1 cellular context compared by ENCODE assay signal in genomic region chr6:31690231-31691077, GRCh38.
TF ChIP-seq lines count a peak whose summit lies in the region.

No MANE protein-coding gene starts in this region.

TF ChIP-seq in K562, 482 proteins besides CTCF, POLR2A, EP300 and RAD21 (continued from another document and continues in another):
- no peak for TF ChIP-seq ZNF280A (IDR thresholded peaks at IDR 0.05; ENCODE audit: low read depth, partially characterized antibody)
- no peak for TF ChIP-seq ZNF75A (CRISPR knock-in tag; IDR thresholded peaks at IDR 0.05)
- no peak for TF ChIP-seq ZNF347 (CRISPR knock-in tag; IDR thresholded peaks at IDR 0.05; ENCODE audit: low read depth)
- no peak; the same call in 1 of the 2 replicates for TF ChIP-seq ZBTB49 (CRISPR knock-in tag; IDR thresholded peaks at IDR 0.05; ENCODE audit: borderline replicate concordance)
- no peak for TF ChIP-seq RBM14 (IDR thresholded peaks at IDR 0.05; ENCODE audit: borderline replicate concordance, insufficient read depth, low read depth, low read length)
- TF ChIP-seq ZNF277 (CRISPR knock-in tag; IDR thresholded peaks at IDR 0.05; ENCODE audit: borderline replicate concordance), result no peak
- peak; percentile 91 for TF ChIP-seq TAL1 (IDR thresholded peaks at IDR 0.05)
- peak; percentile 97 for TF ChIP-seq CTBP1 (IDR thresholded peaks at IDR 0.05; ENCODE audit: borderline replicate concordance)
- TF ChIP-seq GABPB2 (CRISPR knock-in tag; conservative IDR thresholded peaks at IDR 0.05), result peak; percentile 72; the same call in 1 of the 2 replicates
- no peak for TF ChIP-seq ZNF785 (CRISPR knock-in tag; IDR thresholded peaks at IDR 0.05)
- TF ChIP-seq SAFB (IDR thresholded peaks at IDR 0.05; ENCODE audit: borderline replicate concordance, low read depth, low read length), result no peak
- peak; percentile 38; the same call in 1 of the 2 replicates for TF ChIP-seq ZFX (CRISPR knock-in tag; IDR thresholded peaks at IDR 0.05)
- TF ChIP-seq ZNF444 (CRISPR knock-in tag; IDR thresholded peaks at IDR 0.05), result no peak
- peak; percentile 19 to 79 for TF ChIP-seq AFF1 (IDR thresholded peaks at IDR 0.05; ENCODE audit: low read depth in 1 of 2, partially characterized antibody in 2 of 2)
- TF ChIP-seq MECOM (CRISPR knock-in tag; IDR thresholded peaks at IDR 0.05), result peak; percentile 58; the same call in 1 of the 2 replicates
- no peak; a peak in 2 of 4 replicates for TF ChIP-seq SIN3A (IDR thresholded peaks at IDR 0.05; ENCODE audit: borderline replicate concordance in 2 of 2, control insufficient read depth in 1 of 2, low read depth in 2 of 2, low read length in 2 of 2)
- TF ChIP-seq ZBTB12 (CRISPR knock-in tag; IDR thresholded peaks at IDR 0.05), result peak; percentile 16; the same call in 1 of the 2 replicates
- TF ChIP-seq SNIP1 (IDR thresholded peaks at IDR 0.05; ENCODE audit: low read depth), result no peak
- 0 out of 2 replicates have a peak, but pooled peaks have one; percentile 2 for TF ChIP-seq ESRRB (CRISPR knock-in tag; IDR thresholded peaks at IDR 0.05; ENCODE audit: borderline replicate concordance)
- peak; percentile 3 for TF ChIP-seq MEIS2 (IDR thresholded peaks at IDR 0.05; ENCODE audit: partially characterized antibody)
- no peak for TF ChIP-seq HMGXB4 (CRISPR knock-in tag; IDR thresholded peaks at IDR 0.05)
- TF ChIP-seq POLR2AphosphoS5 (IDR thresholded peaks at IDR 0.05; ENCODE audit: control insufficient read depth, insufficient read depth, low read depth, low read length), result peak; percentile 79; the same call in 1 of the 2 replicates
- no peak; the same call in 1 of the 2 replicates for TF ChIP-seq ZC3H8 (IDR thresholded peaks at IDR 0.05)
- peak; percentile 73 for TF ChIP-seq NBN (IDR thresholded peaks at IDR 0.05; ENCODE audit: low read depth)
- no peak; the same call in 1 of the 2 replicates for TF ChIP-seq E2F5 (CRISPR knock-in tag; IDR thresholded peaks at IDR 0.05)
- no peak for TF ChIP-seq TFAM (CRISPR knock-in tag; conservative IDR thresholded peaks at IDR 0.05)
- no peak for TF ChIP-seq ZNF57 (CRISPR knock-in tag; IDR thresholded peaks at IDR 0.05)
- peak; percentile 28 for TF ChIP-seq NKRF (IDR thresholded peaks at IDR 0.05; ENCODE audit: borderline replicate concordance)
- no peak for TF ChIP-seq IRF1 (CRISPR knock-in tag; IDR thresholded peaks at IDR 0.05; ENCODE audit: borderline replicate concordance)
- no peak for TF ChIP-seq ILF3 (IDR thresholded peaks at IDR 0.05; ENCODE audit: borderline replicate concordance)
- no peak for TF ChIP-seq MTF1 (CRISPR knock-in tag; IDR thresholded peaks at IDR 0.05; ENCODE audit: borderline replicate concordance)
- TF ChIP-seq NFIC (IDR thresholded peaks at IDR 0.05), result peak; percentile 70
- peak; percentile 79 to 94; a peak in 2 of 4 replicates for TF ChIP-seq HDAC1 (IDR thresholded peaks at IDR 0.05)
- TF ChIP-seq TSHZ1 (CRISPR knock-in tag; IDR thresholded peaks at IDR 0.05), result no peak
- TF ChIP-seq LCOR (CRISPR knock-in tag; IDR thresholded peaks at IDR 0.05), result peak; percentile 90
- peak; percentile 95 for TF ChIP-seq HDAC2 (IDR thresholded peaks at IDR 0.05)
